In the genomic region with DNA sequence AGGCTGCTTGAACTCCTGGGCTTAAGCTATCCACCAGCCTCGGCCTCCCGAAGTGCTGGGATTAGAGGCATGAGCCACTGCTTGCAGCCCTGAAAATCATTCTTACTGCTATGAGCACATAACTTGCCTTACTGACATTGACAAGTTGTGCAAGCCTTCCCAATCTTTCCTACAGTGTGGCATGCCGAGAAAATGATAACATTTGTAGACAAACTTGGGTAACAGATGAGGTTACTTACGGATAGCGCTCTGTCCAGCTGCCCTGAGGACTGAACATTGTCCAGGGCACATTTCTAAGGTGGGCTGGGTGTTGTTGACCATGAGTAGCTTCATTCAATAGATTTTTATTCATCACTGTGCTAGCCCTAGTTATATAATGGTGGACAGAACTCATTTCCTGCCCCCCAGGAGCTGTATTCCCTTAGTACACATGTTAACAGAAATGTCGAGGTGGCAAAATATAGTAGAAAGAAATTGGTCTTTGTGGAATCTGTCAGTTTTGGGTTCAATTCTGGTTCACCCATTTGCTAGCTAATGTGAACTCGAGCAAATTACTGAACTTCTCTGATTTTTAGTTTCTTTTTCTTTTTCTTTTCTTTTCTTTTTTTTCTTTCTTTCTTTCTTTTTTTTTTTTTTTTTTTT, we compare ENCODE assay signal across 1 cellular context.
A peak's percentile ranks its signal among the peaks of the same experiment; 100 is the strongest.
TF ChIP-seq lines count a peak whose summit lies in the region.

No MANE protein-coding gene starts in this region.

TF ChIP-seq in HepG2, 621 proteins besides CTCF, POLR2A, EP300 and RAD21 (continued from another document and continues in another):
- TF ChIP-seq, protein P1, sequence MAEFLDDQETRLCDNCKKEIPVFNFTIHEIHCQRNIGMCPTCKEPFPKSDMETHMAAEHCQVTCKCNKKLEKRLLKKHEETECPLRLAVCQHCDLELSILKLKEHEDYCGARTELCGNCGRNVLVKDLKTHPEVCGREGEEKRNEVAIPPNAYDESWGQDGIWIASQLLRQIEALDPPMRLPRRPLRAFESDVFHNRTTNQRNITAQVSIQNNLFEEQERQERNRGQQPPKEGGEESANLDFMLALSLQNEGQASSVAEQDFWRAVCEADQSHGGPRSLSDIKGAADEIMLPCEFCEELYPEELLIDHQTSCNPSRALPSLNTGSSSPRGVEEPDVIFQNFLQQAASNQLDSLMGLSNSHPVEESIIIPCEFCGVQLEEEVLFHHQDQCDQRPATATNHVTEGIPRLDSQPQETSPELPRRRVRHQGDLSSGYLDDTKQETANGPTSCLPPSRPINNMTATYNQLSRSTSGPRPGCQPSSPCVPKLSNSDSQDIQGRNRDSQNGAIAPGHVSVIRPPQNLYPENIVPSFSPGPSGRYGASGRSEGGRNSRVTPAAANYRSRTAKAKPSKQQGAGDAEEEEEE (CRISPR knock-in tag; IDR thresholded peaks at IDR 0.05; ENCODE audit: borderline replicate concordance): no peak
- TF ChIP-seq ZNF713 (CRISPR knock-in tag; IDR thresholded peaks at IDR 0.05): no peak
- no peak for TF ChIP-seq JDP2 (CRISPR knock-in tag; IDR thresholded peaks at IDR 0.05; ENCODE audit: borderline replicate concordance)
- TF ChIP-seq GPN1 (CRISPR knock-in tag; IDR thresholded peaks at IDR 0.05; ENCODE audit: borderline replicate concordance): no peak
- 0 out of 2 replicates have a peak, but pooled peaks have one; percentile 19 for TF ChIP-seq ZNF12 (CRISPR knock-in tag; IDR thresholded peaks at IDR 0.05)
- no peak for TF ChIP-seq SP140L (CRISPR knock-in tag; IDR thresholded peaks at IDR 0.05; ENCODE audit: borderline replicate concordance)
- TF ChIP-seq CREM (IDR thresholded peaks at IDR 0.05): 0 out of 2 replicates have a peak, but pooled peaks have one; percentile 29
- TF ChIP-seq CREM (CRISPR knock-in tag; IDR thresholded peaks at IDR 0.05): no peak
- no peak for TF ChIP-seq SNAPC2 (CRISPR knock-in tag; IDR thresholded peaks at IDR 0.05)
- TF ChIP-seq, protein P2, sequence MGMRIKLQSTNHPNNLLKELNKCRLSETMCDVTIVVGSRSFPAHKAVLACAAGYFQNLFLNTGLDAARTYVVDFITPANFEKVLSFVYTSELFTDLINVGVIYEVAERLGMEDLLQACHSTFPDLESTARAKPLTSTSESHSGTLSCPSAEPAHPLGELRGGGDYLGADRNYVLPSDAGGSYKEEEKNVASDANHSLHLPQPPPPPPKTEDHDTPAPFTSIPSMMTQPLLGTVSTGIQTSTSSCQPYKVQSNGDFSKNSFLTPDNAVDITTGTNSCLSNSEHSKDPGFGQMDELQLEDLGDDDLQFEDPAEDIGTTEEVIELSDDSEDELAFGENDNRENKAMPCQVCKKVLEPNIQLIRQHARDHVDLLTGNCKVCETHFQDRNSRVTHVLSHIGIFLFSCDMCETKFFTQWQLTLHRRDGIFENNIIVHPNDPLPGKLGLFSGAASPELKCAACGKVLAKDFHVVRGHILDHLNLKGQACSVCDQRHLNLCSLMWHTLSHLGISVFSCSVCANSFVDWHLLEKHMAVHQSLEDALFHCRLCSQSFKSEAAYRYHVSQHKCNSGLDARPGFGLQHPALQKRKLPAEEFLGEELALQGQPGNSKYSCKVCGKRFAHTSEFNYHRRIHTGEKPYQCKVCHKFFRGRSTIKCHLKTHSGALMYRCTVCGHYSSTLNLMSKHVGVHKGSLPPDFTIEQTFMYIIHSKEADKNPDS (CRISPR knock-in tag; IDR thresholded peaks at IDR 0.05): no peak
- peak; percentile 60; the same call in 1 of the 2 replicates for TF ChIP-seq ZNF292 (CRISPR knock-in tag; IDR thresholded peaks at IDR 0.05; ENCODE audit: borderline replicate concordance, low read depth)
- no peak for TF ChIP-seq ETV6 (CRISPR knock-in tag; conservative IDR thresholded peaks at IDR 0.05)
- no peak for TF ChIP-seq SP5 (CRISPR knock-in tag; IDR thresholded peaks at IDR 0.05; ENCODE audit: borderline replicate concordance, low read depth)
- TF ChIP-seq, protein P3, sequence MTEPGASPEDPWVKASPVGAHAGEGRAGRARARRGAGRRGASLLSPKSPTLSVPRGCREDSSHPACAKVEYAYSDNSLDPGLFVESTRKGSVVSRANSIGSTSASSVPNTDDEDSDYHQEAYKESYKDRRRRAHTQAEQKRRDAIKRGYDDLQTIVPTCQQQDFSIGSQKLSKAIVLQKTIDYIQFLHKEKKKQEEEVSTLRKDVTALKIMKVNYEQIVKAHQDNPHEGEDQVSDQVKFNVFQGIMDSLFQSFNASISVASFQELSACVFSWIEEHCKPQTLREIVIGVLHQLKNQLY (CRISPR knock-in tag; IDR thresholded peaks at IDR 0.05): no peak
- TF ChIP-seq ZNF570 (CRISPR knock-in tag; IDR thresholded peaks at IDR 0.05; ENCODE audit: borderline replicate concordance): no peak
- no peak for TF ChIP-seq HOXA7 (CRISPR knock-in tag; IDR thresholded peaks at IDR 0.05)
- no peak for TF ChIP-seq ZNF256 (CRISPR knock-in tag; conservative IDR thresholded peaks at IDR 0.05)
- TF ChIP-seq ARNT (IDR thresholded peaks at IDR 0.05): no peak
- no peak for TF ChIP-seq ZNF546 (CRISPR knock-in tag; conservative IDR thresholded peaks at IDR 0.05)
- TF ChIP-seq, protein P4, sequence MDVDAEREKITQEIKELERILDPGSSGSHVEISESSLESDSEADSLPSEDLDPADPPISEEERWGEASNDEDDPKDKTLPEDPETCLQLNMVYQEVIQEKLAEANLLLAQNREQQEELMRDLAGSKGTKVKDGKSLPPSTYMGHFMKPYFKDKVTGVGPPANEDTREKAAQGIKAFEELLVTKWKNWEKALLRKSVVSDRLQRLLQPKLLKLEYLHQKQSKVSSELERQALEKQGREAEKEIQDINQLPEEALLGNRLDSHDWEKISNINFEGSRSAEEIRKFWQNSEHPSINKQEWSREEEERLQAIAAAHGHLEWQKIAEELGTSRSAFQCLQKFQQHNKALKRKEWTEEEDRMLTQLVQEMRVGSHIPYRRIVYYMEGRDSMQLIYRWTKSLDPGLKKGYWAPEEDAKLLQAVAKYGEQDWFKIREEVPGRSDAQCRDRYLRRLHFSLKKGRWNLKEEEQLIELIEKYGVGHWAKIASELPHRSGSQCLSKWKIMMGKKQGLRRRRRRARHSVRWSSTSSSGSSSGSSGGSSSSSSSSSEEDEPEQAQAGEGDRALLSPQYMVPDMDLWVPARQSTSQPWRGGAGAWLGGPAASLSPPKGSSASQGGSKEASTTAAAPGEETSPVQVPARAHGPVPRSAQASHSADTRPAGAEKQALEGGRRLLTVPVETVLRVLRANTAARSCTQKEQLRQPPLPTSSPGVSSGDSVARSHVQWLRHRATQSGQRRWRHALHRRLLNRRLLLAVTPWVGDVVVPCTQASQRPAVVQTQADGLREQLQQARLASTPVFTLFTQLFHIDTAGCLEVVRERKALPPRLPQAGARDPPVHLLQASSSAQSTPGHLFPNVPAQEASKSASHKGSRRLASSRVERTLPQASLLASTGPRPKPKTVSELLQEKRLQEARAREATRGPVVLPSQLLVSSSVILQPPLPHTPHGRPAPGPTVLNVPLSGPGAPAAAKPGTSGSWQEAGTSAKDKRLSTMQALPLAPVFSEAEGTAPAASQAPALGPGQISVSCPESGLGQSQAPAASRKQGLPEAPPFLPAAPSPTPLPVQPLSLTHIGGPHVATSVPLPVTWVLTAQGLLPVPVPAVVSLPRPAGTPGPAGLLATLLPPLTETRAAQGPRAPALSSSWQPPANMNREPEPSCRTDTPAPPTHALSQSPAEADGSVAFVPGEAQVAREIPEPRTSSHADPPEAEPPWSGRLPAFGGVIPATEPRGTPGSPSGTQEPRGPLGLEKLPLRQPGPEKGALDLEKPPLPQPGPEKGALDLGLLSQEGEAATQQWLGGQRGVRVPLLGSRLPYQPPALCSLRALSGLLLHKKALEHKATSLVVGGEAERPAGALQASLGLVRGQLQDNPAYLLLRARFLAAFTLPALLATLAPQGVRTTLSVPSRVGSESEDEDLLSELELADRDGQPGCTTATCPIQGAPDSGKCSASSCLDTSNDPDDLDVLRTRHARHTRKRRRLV (CRISPR knock-in tag; IDR thresholded peaks at IDR 0.05): no peak
- no peak for TF ChIP-seq CBX1 (IDR thresholded peaks at IDR 0.05; ENCODE audit: low read depth)
- no peak for TF ChIP-seq ZNF30 (CRISPR knock-in tag; IDR thresholded peaks at IDR 0.05)
- TF ChIP-seq, protein P5, sequence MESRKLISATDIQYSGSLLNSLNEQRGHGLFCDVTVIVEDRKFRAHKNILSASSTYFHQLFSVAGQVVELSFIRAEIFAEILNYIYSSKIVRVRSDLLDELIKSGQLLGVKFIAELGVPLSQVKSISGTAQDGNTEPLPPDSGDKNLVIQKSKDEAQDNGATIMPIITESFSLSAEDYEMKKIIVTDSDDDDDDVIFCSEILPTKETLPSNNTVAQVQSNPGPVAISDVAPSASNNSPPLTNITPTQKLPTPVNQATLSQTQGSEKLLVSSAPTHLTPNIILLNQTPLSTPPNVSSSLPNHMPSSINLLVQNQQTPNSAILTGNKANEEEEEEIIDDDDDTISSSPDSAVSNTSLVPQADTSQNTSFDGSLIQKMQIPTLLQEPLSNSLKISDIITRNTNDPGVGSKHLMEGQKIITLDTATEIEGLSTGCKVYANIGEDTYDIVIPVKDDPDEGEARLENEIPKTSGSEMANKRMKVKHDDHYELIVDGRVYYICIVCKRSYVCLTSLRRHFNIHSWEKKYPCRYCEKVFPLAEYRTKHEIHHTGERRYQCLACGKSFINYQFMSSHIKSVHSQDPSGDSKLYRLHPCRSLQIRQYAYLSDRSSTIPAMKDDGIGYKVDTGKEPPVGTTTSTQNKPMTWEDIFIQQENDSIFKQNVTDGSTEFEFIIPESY (CRISPR knock-in tag; IDR thresholded peaks at IDR 0.05): peak; percentile 100
- TF ChIP-seq ATF1 (CRISPR knock-in tag; IDR thresholded peaks at IDR 0.05): no peak
- peak; percentile 50 for TF ChIP-seq RARA (CRISPR knock-in tag; IDR thresholded peaks at IDR 0.05)
- TF ChIP-seq, protein P6, sequence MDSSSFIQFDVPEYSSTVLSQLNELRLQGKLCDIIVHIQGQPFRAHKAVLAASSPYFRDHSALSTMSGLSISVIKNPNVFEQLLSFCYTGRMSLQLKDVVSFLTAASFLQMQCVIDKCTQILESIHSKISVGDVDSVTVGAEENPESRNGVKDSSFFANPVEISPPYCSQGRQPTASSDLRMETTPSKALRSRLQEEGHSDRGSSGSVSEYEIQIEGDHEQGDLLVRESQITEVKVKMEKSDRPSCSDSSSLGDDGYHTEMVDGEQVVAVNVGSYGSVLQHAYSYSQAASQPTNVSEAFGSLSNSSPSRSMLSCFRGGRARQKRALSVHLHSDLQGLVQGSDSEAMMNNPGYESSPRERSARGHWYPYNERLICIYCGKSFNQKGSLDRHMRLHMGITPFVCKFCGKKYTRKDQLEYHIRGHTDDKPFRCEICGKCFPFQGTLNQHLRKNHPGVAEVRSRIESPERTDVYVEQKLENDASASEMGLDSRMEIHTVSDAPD (CRISPR knock-in tag; IDR thresholded peaks at IDR 0.05): no peak
- TF ChIP-seq SYNCRIP (IDR thresholded peaks at IDR 0.05; ENCODE audit: insufficient read depth, low read depth, low read length): no peak
- TF ChIP-seq ZSCAN29 (CRISPR knock-in tag; conservative IDR thresholded peaks at IDR 0.05): no peak
- TF ChIP-seq, protein P7, sequence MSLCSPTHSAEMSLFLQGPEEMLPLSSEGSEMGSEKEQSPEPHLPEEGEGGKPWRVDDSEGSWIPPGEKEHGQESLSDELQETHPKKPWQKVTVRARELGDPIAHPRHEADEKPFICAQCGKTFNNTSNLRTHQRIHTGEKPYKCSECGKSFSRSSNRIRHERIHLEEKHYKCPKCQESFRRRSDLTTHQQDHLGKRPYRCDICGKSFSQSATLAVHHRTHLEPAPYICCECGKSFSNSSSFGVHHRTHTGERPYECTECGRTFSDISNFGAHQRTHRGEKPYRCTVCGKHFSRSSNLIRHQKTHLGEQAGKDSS (CRISPR knock-in tag; IDR thresholded peaks at IDR 0.05; ENCODE audit: borderline replicate concordance, low read depth): no peak
- TF ChIP-seq MXD4 (CRISPR knock-in tag; IDR thresholded peaks at IDR 0.05): no peak
- no peak for TF ChIP-seq TEAD2 (CRISPR knock-in tag; IDR thresholded peaks at IDR 0.05)
- TF ChIP-seq HDAC6 (IDR thresholded peaks at IDR 0.05; ENCODE audit: low read depth, low read length): no peak
- no peak for TF ChIP-seq NAIF1 (CRISPR knock-in tag; IDR thresholded peaks at IDR 0.05; ENCODE audit: borderline replicate concordance)
- no peak for TF ChIP-seq MATR3 (CRISPR knock-in tag; IDR thresholded peaks at IDR 0.05)
- no peak for TF ChIP-seq RARG (CRISPR knock-in tag; IDR thresholded peaks at IDR 0.05; ENCODE audit: low read depth)
- no peak for TF ChIP-seq BRCA1 (CRISPR knock-in tag; IDR thresholded peaks at IDR 0.05)
- no peak for TF ChIP-seq ZNF20 (CRISPR knock-in tag; IDR thresholded peaks at IDR 0.05)
- 0 out of 2 replicates have a peak, but pooled peaks have one; percentile 15 for TF ChIP-seq IRF2 (CRISPR knock-in tag; IDR thresholded peaks at IDR 0.05)
- TF ChIP-seq PAF1 (CRISPR knock-in tag; IDR thresholded peaks at IDR 0.05): no peak
- TF ChIP-seq, protein P8, sequence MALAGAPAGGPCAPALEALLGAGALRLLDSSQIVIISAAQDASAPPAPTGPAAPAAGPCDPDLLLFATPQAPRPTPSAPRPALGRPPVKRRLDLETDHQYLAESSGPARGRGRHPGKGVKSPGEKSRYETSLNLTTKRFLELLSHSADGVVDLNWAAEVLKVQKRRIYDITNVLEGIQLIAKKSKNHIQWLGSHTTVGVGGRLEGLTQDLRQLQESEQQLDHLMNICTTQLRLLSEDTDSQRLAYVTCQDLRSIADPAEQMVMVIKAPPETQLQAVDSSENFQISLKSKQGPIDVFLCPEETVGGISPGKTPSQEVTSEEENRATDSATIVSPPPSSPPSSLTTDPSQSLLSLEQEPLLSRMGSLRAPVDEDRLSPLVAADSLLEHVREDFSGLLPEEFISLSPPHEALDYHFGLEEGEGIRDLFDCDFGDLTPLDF (CRISPR knock-in tag; IDR thresholded peaks at IDR 0.05): no peak
- no peak for TF ChIP-seq DR1 (CRISPR knock-in tag; IDR thresholded peaks at IDR 0.05)
- no peak for TF ChIP-seq ARID2 (CRISPR knock-in tag; IDR thresholded peaks at IDR 0.05; ENCODE audit: borderline replicate concordance)
- no peak for TF ChIP-seq ZNF768 (CRISPR knock-in tag; IDR thresholded peaks at IDR 0.05)
- TF ChIP-seq KLF15 (CRISPR knock-in tag; IDR thresholded peaks at IDR 0.05; ENCODE audit: borderline replicate concordance): no peak
- no peak for TF ChIP-seq ARHGAP35 (CRISPR knock-in tag; IDR thresholded peaks at IDR 0.05; ENCODE audit: borderline replicate concordance)
- no peak for TF ChIP-seq PHF8 (CRISPR knock-in tag; IDR thresholded peaks at IDR 0.05)
- TF ChIP-seq, protein P9, sequence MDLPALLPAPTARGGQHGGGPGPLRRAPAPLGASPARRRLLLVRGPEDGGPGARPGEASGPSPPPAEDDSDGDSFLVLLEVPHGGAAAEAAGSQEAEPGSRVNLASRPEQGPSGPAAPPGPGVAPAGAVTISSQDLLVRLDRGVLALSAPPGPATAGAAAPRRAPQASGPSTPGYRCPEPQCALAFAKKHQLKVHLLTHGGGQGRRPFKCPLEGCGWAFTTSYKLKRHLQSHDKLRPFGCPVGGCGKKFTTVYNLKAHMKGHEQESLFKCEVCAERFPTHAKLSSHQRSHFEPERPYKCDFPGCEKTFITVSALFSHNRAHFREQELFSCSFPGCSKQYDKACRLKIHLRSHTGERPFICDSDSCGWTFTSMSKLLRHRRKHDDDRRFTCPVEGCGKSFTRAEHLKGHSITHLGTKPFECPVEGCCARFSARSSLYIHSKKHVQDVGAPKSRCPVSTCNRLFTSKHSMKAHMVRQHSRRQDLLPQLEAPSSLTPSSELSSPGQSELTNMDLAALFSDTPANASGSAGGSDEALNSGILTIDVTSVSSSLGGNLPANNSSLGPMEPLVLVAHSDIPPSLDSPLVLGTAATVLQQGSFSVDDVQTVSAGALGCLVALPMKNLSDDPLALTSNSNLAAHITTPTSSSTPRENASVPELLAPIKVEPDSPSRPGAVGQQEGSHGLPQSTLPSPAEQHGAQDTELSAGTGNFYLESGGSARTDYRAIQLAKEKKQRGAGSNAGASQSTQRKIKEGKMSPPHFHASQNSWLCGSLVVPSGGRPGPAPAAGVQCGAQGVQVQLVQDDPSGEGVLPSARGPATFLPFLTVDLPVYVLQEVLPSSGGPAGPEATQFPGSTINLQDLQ (CRISPR knock-in tag; IDR thresholded peaks at IDR 0.05): no peak
- TF ChIP-seq FOXC1 (CRISPR knock-in tag; IDR thresholded peaks at IDR 0.05; ENCODE audit: borderline replicate concordance): no peak
- TF ChIP-seq HOXA9 (CRISPR knock-in tag; IDR thresholded peaks at IDR 0.05; ENCODE audit: borderline replicate concordance): no peak
